ENCODE assay signal across 16 cellular contexts in the genomic region with DNA sequence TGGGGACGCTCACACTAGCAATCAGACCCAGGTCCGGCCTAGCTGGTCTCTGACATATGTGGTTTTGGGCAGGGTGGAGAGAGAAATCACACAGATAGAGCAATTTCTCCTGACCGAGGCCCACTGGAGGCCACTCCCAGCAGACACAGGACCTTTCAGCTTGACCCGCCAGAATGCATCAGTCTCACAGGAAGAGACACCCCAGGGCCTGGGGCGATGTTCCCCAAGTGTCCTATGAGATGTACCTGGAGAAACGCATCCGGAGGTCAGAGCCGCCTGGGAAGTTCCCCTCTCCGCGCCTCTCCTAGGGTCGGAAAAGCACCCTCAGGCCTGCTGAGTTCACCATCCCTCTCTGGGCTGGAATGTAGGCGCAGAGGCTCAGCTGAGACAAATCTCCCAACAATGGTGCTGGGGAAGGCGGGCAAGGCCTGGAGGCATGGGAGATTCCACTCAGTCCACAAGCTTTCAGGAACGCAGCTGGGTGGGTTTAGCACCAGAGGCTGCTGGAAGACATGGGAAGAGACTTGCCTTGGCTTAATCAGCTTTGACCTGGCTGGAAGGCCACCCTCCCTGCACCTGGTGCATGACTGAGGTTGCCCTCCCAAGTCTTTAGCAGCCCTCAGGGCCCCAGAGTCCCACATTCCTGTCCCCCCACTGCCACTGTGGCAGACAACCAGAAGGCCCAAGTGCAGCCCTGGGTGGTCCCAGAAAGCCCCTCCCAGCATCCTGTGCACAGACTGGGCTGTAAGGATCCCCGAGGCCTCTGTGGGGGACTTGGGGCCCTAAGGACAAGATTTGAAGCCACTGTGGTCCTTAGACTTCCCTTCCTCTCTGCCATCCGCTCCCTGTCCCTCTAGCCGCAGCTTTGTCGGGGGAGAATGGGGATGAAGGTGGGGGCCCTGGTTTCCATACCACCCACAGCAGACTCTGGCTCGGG. TPM values are rescaled to one million over a fixed set of nuclear protein-coding genes. Genes with fewer than 3 reads are reported as not detected.
DNase-seq lines count a peak whose midpoint lies in the region; ATAC-seq and TF ChIP-seq lines count a peak whose summit lies in the region.
"Had no signal": no experiment of that assay in that cellular context is flagged by ENCODE, and none has a peak within 500 bp of the region (broad histone marks: within the 10 kb centered on the region; RNA-seq: fewer than 3 reads in every experiment).

No MANE protein-coding gene starts in this region.

- H3K27me3 ChIP-seq in left ventricle myocardium inferior (ENCODE audit: low read depth) (no peaks in the 10 kb centered on the region), endodermal cell (ENCODE audit: control insufficient read depth, insufficient read depth, low read length, poor library complexity, severe bottlenecking) (no peaks in the 10 kb centered on the region), neuronal stem cell (ENCODE audit: control insufficient read depth in 3 of 3, insufficient read depth in 3 of 3, low read depth in 1 of 3, low read length in 3 of 3) (peaks cover 0 to 15% (median 0%) of the 10 kb centered on the region in 3 experiments), upper lobe of right lung (no peaks in the 10 kb centered on the region), gastrocnemius medialis (no peaks in the 10 kb centered on the region)

- H3K27ac Mint-ChIP-seq in endodermal cell = no peak overlapping the region

- peak overlapping the region; percentile 3 for H2BK5ac ChIP-seq in neuronal stem cell (ENCODE audit: low read length)

- no peak overlapping the region for H3K23ac ChIP-seq in neuronal stem cell (ENCODE audit: low read depth, low read length, poor library complexity)

- no peaks in the 10 kb centered on the region for H3K36me3 Mint-ChIP-seq in endodermal cell (ENCODE audit: low read depth)
- H3K36me3 Mint-ChIP-seq: CD14-positive monocyte had no signal

- H3K4me2 ChIP-seq in neuronal stem cell (ENCODE audit: insufficient read depth, low read length, poor library complexity, severe bottlenecking) = no peak overlapping the region
- H3K4me2 ChIP-seq: A549, PC-9 had no signal

- DNase-seq in cardiac septum (ENCODE audit: low spot score) = peak; percentile 69
- DNase-seq in left ventricle myocardium inferior = no peak
- peak; percentile 39 for DNase-seq in endodermal cell
- no peak for DNase-seq in neuronal stem cell (ENCODE audit: low spot score)
- DNase-seq in upper lobe of right lung = peak; percentile 50
- DNase-seq in gastrocnemius medialis = no peak
- no peak for DNase-seq in NCI-H1417 treated with DMSO at 0.1 percent for 48 hours (lab: John Stamatoyannopoulos, UW)
- DNase-seq: HCEC 1CT, KBM-7, NCI-H1436, NCI-H2081, NCI-H774, PC-9 had no signal

- H2BK120ac ChIP-seq in neuronal stem cell (ENCODE audit: low read depth, low read length) = no peak overlapping the region

- intact Hi-C loops in cardiac septum (cut with DNase I) (no loop called here), left ventricle myocardium inferior (cut with micrococcal nuclease) (no loop called here), upper lobe of right lung (cut with DNase I) (no loop called here), gastrocnemius medialis (cut with DNase I; ENCODE audit: low total_unique reads) (no loop called here)

- H3K9me3 ChIP-seq in left ventricle myocardium inferior (replicated peaks) = no peaks in the 10 kb centered on the region
- no peaks in the 10 kb centered on the region for H3K9me3 ChIP-seq in endodermal cell (ENCODE audit: control insufficient read depth, low read length)
- H3K9me3 ChIP-seq in neuronal stem cell (replicated peaks in 1 of 2; ENCODE audit: control insufficient read depth in 2 of 2, insufficient read depth in 1 of 2, low read depth in 1 of 2, low read length in 2 of 2) = no peaks in the 10 kb centered on the region
- no peaks in the 10 kb centered on the region for H3K9me3 ChIP-seq in upper lobe of right lung
- no peaks in the 10 kb centered on the region for H3K9me3 ChIP-seq in gastrocnemius medialis
- H3K9me3 ChIP-seq: A549 had no signal

- WGBS in endodermal cell (ENCODE audit: insufficient coverage in 1 of 2, insufficient read length in 1 of 2), 2 experiments = 89 to 92% methylated on average over 17 to 19 of the region's 19 CpGs
- no CpG with 5 or more reads among the region's 19 CpGs for WGBS in neuronal stem cell (ENCODE audit: extremely low coverage in 2 of 2, insufficient read length in 2 of 2, insufficient replicate concordance in 1 of 2), 2 donors

- no peak overlapping the region for H3K4me3 Mint-ChIP-seq in endodermal cell
- H3K4me3 Mint-ChIP-seq: CD14-positive monocyte had no signal

- H3K4me3 ChIP-seq in left ventricle myocardium inferior (no peak overlapping the region), endodermal cell (ENCODE audit: low read length) (no peak overlapping the region), neuronal stem cell (ENCODE audit: low read length in 2 of 2) (no peak overlapping the region), upper lobe of right lung (no peak overlapping the region), gastrocnemius medialis (no peak overlapping the region)
- H3K4me3 ChIP-seq: A549, PC-9 had no signal

- ATAC-seq in upper lobe of right lung = no peak
- no peak for ATAC-seq in gastrocnemius medialis
- ATAC-seq in HG03520 (IDR thresholded peaks at IDR 0.05; ENCODE audit: unreplicated experiment) = no peak
- ATAC-seq: A549 had no signal

- H3K4me1 ChIP-seq in left ventricle myocardium inferior (peaks cover 17% of the 10 kb centered on the region), endodermal cell (ENCODE audit: control insufficient read depth, insufficient read depth, low read length) (no peaks in the 10 kb centered on the region), neuronal stem cell (ENCODE audit: control insufficient read depth in 2 of 2, insufficient read depth in 1 of 2, low read depth in 1 of 2, low read length in 2 of 2) (peaks cover 5 to 15% of the 10 kb centered on the region in 2 donors), upper lobe of right lung (no peaks in the 10 kb centered on the region), gastrocnemius medialis (no peaks in the 10 kb centered on the region)

- peak overlapping the region; percentile 46 for H3K18ac ChIP-seq in neuronal stem cell (ENCODE audit: low read length)

- TF ChIP-seq POLR2A in gastrocnemius medialis (IDR thresholded peaks at IDR 0.05) = no peak

- H3K36me3 ChIP-seq in left ventricle myocardium inferior = no peaks in the 10 kb centered on the region
- no peaks in the 10 kb centered on the region for H3K36me3 ChIP-seq in endodermal cell (ENCODE audit: control insufficient read depth, insufficient read depth, low read length)
- no peaks in the 10 kb centered on the region for H3K36me3 ChIP-seq in neuronal stem cell (replicated peaks in 1 of 2; ENCODE audit: control insufficient read depth in 2 of 2, insufficient read depth in 2 of 2, low read length in 2 of 2)
- H3K36me3 ChIP-seq in upper lobe of right lung = no peaks in the 10 kb centered on the region
- H3K36me3 ChIP-seq in gastrocnemius medialis = no peaks in the 10 kb centered on the region

- no peak overlapping the region for H4K8ac ChIP-seq in neuronal stem cell (ENCODE audit: low read depth, low read length)

- in situ Hi-C loops in gastrocnemius medialis (cut with MboI; ENCODE audit: low sequenced_read_pairs in 4 of 4) = no loop called here

- H2AFZ ChIP-seq in neuronal stem cell (ENCODE audit: low read length) = no peak overlapping the region
- H2AFZ ChIP-seq: PC-9 had no signal

- H3K79me1 ChIP-seq in neuronal stem cell (ENCODE audit: low read depth, low read length) = no peaks in the 10 kb centered on the region

- H3K9me3 Mint-ChIP-seq in endodermal cell = no peaks in the 10 kb centered on the region
- H3K9me3 Mint-ChIP-seq: CD14-positive monocyte had no signal

- H3K4me1 Mint-ChIP-seq in endodermal cell = peaks cover 6% of the 10 kb centered on the region

- H4K91ac ChIP-seq in neuronal stem cell (ENCODE audit: low read depth, low read length, poor library complexity) = no peak overlapping the region

- no peak overlapping the region for H3K4ac ChIP-seq in neuronal stem cell (ENCODE audit: low read length)

- H3K27me3 Mint-ChIP-seq in endodermal cell (ENCODE audit: insufficient read depth) = no peaks in the 10 kb centered on the region

- H2BK12ac ChIP-seq in neuronal stem cell (ENCODE audit: low read length) = no peak overlapping the region

- H3K9ac ChIP-seq in endodermal cell (ENCODE audit: extremely low read depth, low read length, poor library complexity, severe bottlenecking) (no peak overlapping the region), neuronal stem cell (ENCODE audit: low read depth, low read length, poor library complexity) (peak overlapping the region; percentile 50)

- no peak overlapping the region for H3K14ac ChIP-seq in neuronal stem cell (ENCODE audit: low read length)

- TF ChIP-seq CTCF in left ventricle myocardium inferior (IDR thresholded peaks at IDR 0.05; ENCODE audit: borderline replicate concordance) = no peak
- no peak for TF ChIP-seq CTCF in endodermal cell (conservative IDR thresholded peaks at IDR 0.05)
- TF ChIP-seq CTCF in upper lobe of right lung (IDR thresholded peaks at IDR 0.05) = no peak
- TF ChIP-seq CTCF in gastrocnemius medialis (IDR thresholded peaks at IDR 0.05 in 4 of 5, conservative IDR thresholded peaks at IDR 0.05 in 1 of 5) = no peak

- H2BK15ac ChIP-seq in neuronal stem cell (ENCODE audit: low read length) = peak overlapping the region; percentile 15

- H2AK5ac ChIP-seq in neuronal stem cell (ENCODE audit: low read depth, low read length) = peak overlapping the region; percentile 30

- H3K27ac ChIP-seq in left ventricle myocardium inferior (replicated peaks) = no peak overlapping the region
- no peak overlapping the region for H3K27ac ChIP-seq in endodermal cell (ENCODE audit: low read depth, low read length)
- H3K27ac ChIP-seq in neuronal stem cell (replicated peaks; ENCODE audit: low read length) = no peak overlapping the region
- H3K27ac ChIP-seq in upper lobe of right lung = no peak overlapping the region
- H3K27ac ChIP-seq in gastrocnemius medialis = no peak overlapping the region
- H3K27ac ChIP-seq: A549, PC-9 had no signal

RNA-seq across cellular contexts. Expression of a gene that starts 57.5 kb away (rescaled TPM):
- total RNA-seq in cardiac septum = 25.6 TPM
- total RNA-seq in left ventricle myocardium inferior = 25.0 TPM
- 10 to 100 TPM; 19.7 to 20.7 TPM for total RNA-seq in endodermal cell
- 26.0 TPM for polyA plus RNA-seq in endodermal cell (2013, experiment 1 of 2)
- 24.8 TPM for polyA plus RNA-seq in endodermal cell (2013, experiment 2 of 2)
- 19.8 TPM for polyA plus RNA-seq in neuronal stem cell (2013, experiment 1 of 2)
- 20.4 TPM for polyA plus RNA-seq in neuronal stem cell (2013, experiment 2 of 2)
- total RNA-seq in upper lobe of right lung = 18.4 TPM
- total RNA-seq in gastrocnemius medialis = 10 to 100 TPM; 21.4 to 29.2 (median 26.5) TPM

Comparison
In these comparisons a context has a peak if more than half of its experiments do, and no peak if none do; other contexts are left out.
1. DNase-seq: peak in cardiac septum (single experiment), endodermal cell (single experiment) and upper lobe of right lung (single experiment); none in left ventricle myocardium inferior (single experiment), neuronal stem cell (single experiment), gastrocnemius medialis (0 of 2) and NCI-H1417 treated with DMSO at 0.1 percent for 48 hours (single experiment).